2 cellular contexts compared by ENCODE assay signal in the genomic region with DNA sequence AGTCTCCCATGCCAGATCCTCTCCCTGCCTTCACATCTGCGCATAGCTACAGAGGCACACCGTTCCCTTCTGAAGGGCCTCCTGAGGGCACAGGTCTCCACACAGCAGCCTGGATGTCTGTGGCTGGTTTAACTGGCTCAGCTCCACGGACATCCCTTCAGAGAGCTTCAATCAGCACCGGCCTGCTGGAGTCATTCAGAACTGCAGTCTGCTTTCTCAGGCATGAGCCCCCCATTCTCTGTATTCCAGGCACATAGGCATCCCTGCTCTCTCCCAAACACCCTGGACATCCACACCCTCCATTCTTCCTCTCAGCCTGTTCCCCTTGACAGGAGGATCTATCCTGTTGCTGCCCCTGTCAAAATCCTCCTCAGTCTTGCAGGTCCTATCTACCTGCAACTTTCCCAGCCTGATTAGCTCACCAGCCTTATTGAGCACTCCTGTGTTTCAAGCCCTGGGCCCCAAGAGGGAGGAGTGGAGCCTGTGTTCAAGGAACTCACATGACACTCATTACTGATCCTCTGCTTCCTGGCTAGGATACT.
TF ChIP-seq lines count a peak whose summit lies in the region.

No MANE protein-coding gene starts in this region.

TF ChIP-seq in HepG2, 621 proteins besides CTCF, POLR2A, EP300 and RAD21 (continues in another document):
- TF ChIP-seq, protein P1, sequence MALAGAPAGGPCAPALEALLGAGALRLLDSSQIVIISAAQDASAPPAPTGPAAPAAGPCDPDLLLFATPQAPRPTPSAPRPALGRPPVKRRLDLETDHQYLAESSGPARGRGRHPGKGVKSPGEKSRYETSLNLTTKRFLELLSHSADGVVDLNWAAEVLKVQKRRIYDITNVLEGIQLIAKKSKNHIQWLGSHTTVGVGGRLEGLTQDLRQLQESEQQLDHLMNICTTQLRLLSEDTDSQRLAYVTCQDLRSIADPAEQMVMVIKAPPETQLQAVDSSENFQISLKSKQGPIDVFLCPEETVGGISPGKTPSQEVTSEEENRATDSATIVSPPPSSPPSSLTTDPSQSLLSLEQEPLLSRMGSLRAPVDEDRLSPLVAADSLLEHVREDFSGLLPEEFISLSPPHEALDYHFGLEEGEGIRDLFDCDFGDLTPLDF (CRISPR knock-in tag; IDR thresholded peaks at IDR 0.05), result no peak
- TF ChIP-seq FIP1L1 (IDR thresholded peaks at IDR 0.05; ENCODE audit: borderline replicate concordance, insufficient read depth, low read depth, low read length), result no peak
- TF ChIP-seq, protein P2, sequence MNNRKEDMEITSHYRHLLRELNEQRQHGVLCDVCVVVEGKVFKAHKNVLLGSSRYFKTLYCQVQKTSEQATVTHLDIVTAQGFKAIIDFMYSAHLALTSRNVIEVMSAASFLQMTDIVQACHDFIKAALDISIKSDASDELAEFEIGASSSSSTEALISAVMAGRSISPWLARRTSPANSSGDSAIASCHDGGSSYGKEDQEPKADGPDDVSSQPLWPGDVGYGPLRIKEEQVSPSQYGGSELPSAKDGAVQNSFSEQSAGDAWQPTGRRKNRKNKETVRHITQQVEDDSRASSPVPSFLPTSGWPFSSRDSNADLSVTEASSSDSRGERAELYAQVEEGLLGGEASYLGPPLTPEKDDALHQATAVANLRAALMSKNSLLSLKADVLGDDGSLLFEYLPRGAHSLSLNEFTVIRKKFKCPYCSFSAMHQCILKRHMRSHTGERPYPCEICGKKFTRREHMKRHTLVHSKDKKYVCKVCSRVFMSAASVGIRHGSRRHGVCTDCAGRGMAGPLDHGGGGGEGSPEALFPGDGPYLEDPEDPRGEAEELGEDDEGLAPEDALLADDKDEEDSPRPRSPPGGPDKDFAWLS (CRISPR knock-in tag; IDR thresholded peaks at IDR 0.05; ENCODE audit: borderline replicate concordance), result no peak
- no peak for TF ChIP-seq JUN (CRISPR knock-in tag; IDR thresholded peaks at IDR 0.05)
- TF ChIP-seq, protein P3, sequence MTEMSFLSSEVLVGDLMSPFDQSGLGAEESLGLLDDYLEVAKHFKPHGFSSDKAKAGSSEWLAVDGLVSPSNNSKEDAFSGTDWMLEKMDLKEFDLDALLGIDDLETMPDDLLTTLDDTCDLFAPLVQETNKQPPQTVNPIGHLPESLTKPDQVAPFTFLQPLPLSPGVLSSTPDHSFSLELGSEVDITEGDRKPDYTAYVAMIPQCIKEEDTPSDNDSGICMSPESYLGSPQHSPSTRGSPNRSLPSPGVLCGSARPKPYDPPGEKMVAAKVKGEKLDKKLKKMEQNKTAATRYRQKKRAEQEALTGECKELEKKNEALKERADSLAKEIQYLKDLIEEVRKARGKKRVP (CRISPR knock-in tag; IDR thresholded peaks at IDR 0.05), result no peak
- TF ChIP-seq ZNF274 (CRISPR knock-in tag; IDR thresholded peaks at IDR 0.05), result peak; percentile 87
- TF ChIP-seq, protein P4, sequence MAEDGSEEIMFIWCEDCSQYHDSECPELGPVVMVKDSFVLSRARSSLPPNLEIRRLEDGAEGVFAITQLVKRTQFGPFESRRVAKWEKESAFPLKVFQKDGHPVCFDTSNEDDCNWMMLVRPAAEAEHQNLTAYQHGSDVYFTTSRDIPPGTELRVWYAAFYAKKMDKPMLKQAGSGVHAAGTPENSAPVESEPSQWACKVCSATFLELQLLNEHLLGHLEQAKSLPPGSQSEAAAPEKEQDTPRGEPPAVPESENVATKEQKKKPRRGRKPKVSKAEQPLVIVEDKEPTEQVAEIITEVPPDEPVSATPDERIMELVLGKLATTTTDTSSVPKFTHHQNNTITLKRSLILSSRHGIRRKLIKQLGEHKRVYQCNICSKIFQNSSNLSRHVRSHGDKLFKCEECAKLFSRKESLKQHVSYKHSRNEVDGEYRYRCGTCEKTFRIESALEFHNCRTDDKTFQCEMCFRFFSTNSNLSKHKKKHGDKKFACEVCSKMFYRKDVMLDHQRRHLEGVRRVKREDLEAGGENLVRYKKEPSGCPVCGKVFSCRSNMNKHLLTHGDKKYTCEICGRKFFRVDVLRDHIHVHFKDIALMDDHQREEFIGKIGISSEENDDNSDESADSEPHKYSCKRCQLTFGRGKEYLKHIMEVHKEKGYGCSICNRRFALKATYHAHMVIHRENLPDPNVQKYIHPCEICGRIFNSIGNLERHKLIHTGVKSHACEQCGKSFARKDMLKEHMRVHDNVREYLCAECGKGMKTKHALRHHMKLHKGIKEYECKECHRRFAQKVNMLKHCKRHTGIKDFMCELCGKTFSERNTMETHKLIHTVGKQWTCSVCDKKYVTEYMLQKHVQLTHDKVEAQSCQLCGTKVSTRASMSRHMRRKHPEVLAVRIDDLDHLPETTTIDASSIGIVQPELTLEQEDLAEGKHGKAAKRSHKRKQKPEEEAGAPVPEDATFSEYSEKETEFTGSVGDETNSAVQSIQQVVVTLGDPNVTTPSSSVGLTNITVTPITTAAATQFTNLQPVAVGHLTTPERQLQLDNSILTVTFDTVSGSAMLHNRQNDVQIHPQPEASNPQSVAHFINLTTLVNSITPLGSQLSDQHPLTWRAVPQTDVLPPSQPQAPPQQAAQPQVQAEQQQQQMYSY (CRISPR knock-in tag; IDR thresholded peaks at IDR 0.05), result no peak
- no peak for TF ChIP-seq ZBTB20 (CRISPR knock-in tag; IDR thresholded peaks at IDR 0.05; ENCODE audit: borderline replicate concordance, low read depth)
- no peak for TF ChIP-seq ZNF891 (CRISPR knock-in tag; IDR thresholded peaks at IDR 0.05)
- TF ChIP-seq ZMYM2 (CRISPR knock-in tag; IDR thresholded peaks at IDR 0.05), result no peak
- TF ChIP-seq, protein P5, sequence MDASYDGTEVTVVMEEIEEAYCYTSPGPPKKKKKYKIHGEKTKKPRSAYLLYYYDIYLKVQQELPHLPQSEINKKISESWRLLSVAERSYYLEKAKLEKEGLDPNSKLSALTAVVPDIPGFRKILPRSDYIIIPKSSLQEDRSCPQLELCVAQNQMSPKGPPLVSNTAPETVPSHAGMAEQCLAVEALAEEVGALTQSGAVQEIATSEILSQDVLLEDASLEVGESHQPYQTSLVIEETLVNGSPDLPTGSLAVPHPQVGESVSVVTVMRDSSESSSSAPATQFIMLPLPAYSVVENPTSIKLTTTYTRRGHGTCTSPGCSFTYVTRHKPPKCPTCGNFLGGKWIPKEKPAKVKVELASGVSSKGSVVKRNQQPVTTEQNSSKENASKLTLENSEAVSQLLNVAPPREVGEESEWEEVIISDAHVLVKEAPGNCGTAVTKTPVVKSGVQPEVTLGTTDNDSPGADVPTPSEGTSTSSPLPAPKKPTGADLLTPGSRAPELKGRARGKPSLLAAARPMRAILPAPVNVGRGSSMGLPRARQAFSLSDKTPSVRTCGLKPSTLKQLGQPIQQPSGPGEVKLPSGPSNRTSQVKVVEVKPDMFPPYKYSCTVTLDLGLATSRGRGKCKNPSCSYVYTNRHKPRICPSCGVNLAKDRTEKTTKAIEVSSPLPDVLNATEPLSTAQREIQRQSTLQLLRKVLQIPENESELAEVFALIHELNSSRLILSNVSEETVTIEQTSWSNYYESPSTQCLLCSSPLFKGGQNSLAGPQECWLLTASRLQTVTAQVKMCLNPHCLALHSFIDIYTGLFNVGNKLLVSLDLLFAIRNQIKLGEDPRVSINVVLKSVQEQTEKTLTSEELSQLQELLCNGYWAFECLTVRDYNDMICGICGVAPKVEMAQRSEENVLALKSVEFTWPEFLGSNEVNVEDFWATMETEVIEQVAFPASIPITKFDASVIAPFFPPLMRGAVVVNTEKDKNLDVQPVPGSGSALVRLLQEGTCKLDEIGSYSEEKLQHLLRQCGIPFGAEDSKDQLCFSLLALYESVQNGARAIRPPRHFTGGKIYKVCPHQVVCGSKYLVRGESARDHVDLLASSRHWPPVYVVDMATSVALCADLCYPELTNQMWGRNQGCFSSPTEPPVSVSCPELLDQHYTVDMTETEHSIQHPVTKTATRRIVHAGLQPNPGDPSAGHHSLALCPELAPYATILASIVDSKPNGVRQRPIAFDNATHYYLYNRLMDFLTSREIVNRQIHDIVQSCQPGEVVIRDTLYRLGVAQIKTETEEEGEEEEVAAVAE (CRISPR knock-in tag; IDR thresholded peaks at IDR 0.05; ENCODE audit: borderline replicate concordance), result no peak; the same call in 1 of the 2 replicates
- no peak for TF ChIP-seq KDM5A (IDR thresholded peaks at IDR 0.05; ENCODE audit: borderline replicate concordance, low read length)

TF ChIP-seq in K562, 482 proteins besides CTCF, POLR2A, EP300 and RAD21:
- no peak for TF ChIP-seq POLR3G (IDR thresholded peaks at IDR 0.05; ENCODE audit: extremely low read depth, insufficient read length, insufficient replicate concordance)
- TF ChIP-seq TBP (optimal IDR thresholded peaks at IDR 0.05; ENCODE audit: low read depth, low read length), result no peak
- TF ChIP-seq MAZ (CRISPR knock-in tag; conservative IDR thresholded peaks at IDR 0.05 in 1 of 2, IDR thresholded peaks at IDR 0.05 in 1 of 2), result no peak
- TF ChIP-seq MTA3 (IDR thresholded peaks at IDR 0.05; ENCODE audit: borderline replicate concordance), result no peak
- TF ChIP-seq CREB1 (IDR thresholded peaks at IDR 0.05), result no peak
- no peak for TF ChIP-seq CREB1 (CRISPR knock-in tag; IDR thresholded peaks at IDR 0.05)
- TF ChIP-seq DNMT1 (IDR thresholded peaks at IDR 0.05), result no peak
- TF ChIP-seq, protein P6, sequence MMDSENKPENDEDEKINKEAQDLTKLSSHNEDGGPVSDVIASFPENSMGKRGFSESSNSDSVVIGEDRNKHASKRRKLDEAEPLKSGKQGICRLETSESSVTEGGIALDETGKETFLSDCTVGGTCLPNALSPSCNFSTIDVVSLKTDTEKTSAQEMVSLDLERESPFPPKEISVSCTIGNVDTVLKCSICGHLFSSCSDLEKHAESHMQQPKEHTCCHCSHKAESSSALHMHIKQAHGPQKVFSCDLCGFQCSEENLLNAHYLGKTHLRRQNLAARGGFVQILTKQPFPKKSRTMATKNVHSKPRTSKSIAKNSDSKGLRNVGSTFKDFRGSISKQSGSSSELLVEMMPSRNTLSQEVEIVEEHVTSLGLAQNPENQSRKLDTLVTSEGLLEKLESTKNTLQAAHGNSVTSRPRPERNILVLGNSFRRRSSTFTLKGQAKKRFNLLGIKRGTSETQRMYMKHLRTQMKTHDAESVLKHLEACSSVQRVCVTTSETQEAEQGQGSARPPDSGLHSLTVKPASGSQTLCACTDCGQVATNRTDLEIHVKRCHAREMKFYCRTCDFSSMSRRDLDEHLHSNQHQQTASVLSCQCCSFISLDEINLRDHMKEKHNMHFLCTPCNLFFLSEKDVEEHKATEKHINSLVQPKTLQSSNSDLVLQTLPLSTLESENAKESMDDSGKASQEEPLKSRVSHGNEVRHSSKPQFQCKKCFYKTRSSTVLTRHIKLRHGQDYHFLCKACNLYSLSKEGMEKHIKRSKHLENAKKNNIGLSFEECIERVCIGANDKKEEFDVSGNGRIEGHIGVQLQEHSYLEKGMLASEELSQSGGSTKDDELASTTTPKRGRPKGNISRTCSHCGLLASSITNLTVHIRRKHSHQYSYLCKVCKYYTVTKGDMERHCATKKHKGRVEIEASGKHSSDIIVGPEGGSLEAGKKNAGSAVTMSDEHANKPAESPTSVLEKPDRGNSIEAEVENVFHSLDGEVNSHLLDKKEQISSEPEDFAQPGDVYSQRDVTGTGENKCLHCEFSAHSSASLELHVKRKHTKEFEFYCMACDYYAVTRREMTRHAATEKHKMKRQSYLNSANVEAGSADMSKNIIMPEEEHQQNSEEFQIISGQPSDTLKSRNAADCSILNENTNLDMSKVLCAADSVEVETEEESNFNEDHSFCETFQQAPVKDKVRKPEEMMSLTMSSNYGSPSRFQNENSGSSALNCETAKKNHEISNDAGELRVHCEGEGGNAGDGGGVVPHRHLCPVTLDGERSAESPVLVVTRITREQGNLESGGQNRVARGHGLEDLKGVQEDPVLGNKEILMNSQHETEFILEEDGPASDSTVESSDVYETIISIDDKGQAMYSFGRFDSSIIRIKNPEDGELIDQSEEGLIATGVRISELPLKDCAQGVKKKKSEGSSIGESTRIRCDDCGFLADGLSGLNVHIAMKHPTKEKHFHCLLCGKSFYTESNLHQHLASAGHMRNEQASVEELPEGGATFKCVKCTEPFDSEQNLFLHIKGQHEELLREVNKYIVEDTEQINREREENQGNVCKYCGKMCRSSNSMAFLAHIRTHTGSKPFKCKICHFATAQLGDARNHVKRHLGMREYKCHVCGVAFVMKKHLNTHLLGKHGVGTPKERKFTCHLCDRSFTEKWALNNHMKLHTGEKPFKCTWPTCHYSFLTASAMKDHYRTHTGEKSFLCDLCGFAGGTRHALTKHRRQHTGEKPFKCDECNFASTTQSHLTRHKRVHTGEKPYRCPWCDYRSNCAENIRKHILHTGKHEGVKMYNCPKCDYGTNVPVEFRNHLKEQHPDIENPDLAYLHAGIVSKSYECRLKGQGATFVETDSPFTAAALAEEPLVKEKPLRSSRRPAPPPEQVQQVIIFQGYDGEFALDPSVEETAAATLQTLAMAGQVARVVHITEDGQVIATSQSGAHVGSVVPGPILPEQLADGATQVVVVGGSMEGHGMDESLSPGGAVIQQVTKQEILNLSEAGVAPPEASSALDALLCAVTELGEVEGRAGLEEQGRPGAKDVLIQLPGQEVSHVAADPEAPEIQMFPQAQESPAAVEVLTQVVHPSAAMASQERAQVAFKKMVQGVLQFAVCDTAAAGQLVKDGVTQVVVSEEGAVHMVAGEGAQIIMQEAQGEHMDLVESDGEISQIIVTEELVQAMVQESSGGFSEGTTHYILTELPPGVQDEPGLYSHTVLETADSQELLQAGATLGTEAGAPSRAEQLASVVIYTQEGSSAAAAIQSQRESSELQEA (IDR thresholded peaks at IDR 0.05; ENCODE audit: low read depth), result no peak
- no peak for TF ChIP-seq NCOA1 (IDR thresholded peaks at IDR 0.05; ENCODE audit: low read depth)
- TF ChIP-seq, protein P7, sequence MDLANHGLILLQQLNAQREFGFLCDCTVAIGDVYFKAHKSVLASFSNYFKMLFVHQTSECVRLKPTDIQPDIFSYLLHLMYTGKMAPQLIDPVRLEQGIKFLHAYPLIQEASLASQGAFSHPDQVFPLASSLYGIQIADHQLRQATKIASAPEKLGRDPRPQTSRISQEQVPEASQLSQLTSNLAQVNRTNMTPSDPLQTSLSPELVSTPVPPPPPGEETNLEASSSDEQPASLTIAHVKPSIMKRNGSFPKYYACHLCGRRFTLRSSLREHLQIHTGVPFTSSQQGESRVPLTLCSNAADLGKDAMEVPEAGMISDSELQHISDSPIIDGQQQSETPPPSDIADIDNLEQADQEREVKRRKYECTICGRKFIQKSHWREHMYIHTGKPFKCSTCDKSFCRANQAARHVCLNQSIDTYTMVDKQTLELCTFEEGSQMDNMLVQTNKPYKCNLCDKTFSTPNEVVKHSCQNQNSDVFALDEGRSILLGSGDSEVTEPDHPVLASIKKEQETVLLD (IDR thresholded peaks at IDR 0.05), result no peak
- no peak for TF ChIP-seq CC2D1A (IDR thresholded peaks at IDR 0.05)
- TF ChIP-seq NUFIP1 (IDR thresholded peaks at IDR 0.05; ENCODE audit: partially characterized antibody), result no peak
- TF ChIP-seq ZNF175 (CRISPR knock-in tag; IDR thresholded peaks at IDR 0.05; ENCODE audit: low read depth), result no peak
- no peak for TF ChIP-seq ZNF707 (CRISPR knock-in tag; conservative IDR thresholded peaks at IDR 0.05)
- no peak for TF ChIP-seq HMG20B (CRISPR knock-in tag; IDR thresholded peaks at IDR 0.05)
- TF ChIP-seq MIER1 (IDR thresholded peaks at IDR 0.05; ENCODE audit: low read depth), result no peak
- no peak for TF ChIP-seq ZNF124 (CRISPR knock-in tag; IDR thresholded peaks at IDR 0.05)
- TF ChIP-seq ESRRB (CRISPR knock-in tag; IDR thresholded peaks at IDR 0.05; ENCODE audit: borderline replicate concordance), result no peak
